In genomic region chr5:151067632-151068031, GRCh38 we compare ENCODE assay signal across 13 cellular contexts. TPM values are rescaled to one million over a fixed set of nuclear protein-coding genes. Genes with fewer than 3 reads are reported as not detected.
A peak's percentile ranks its signal among the peaks of the same experiment; 100 is the strongest.
DNase-seq lines count a peak whose midpoint lies in the region; ATAC-seq and TF ChIP-seq lines count a peak whose summit lies in the region.
"Had no signal": no experiment of that assay in that cellular context is flagged by ENCODE, and none has a peak within 500 bp of the region (broad histone marks: within the 10 kb centered on the region; RNA-seq: fewer than 3 reads in every experiment).

No MANE protein-coding gene starts in this region.

- peaks cover 73% of the 10 kb centered on the region for H3K36me3 Mint-ChIP-seq in stimulated activated naive CD8-positive, alpha-beta T cell treated with anti-CD3 and anti-CD28 coated beads, Interleukin-15, Interleukin-2, amounts not matched to agents 100 ng/mL and 50 ng/mL, for 24 hours (ENCODE audit: low read depth)
- H3K36me3 Mint-ChIP-seq in activated naive CD8-positive, alpha-beta T cell treated with anti-CD3 and anti-CD28 coated beads, Interleukin-2, amount 50 U/mL, for 24 hours (ENCODE audit: low read depth): peaks cover 39% of the 10 kb centered on the region
- H3K36me3 Mint-ChIP-seq in naive thymus-derived CD4-positive, alpha-beta T cell: peaks cover 0 to 31% (median 6%) of the 10 kb centered on the region in 5 donors
- H3K36me3 Mint-ChIP-seq in type B pancreatic cell: peaks cover 10% of the 10 kb centered on the region

- TF ChIP-seq CTCF in RWPE1 (conservative IDR thresholded peaks at IDR 0.05; ENCODE audit: low read depth) (no peak), type B pancreatic cell (conservative IDR thresholded peaks at IDR 0.05) (no peak)

- H3K9me3 ChIP-seq in naive thymus-derived CD4-positive, alpha-beta T cell (ENCODE audit: control insufficient read depth in 2 of 3, low read length in 3 of 3): no peaks in the 10 kb centered on the region
- H3K9me3 ChIP-seq: HAP-1 had no signal

- H3K9me3 Mint-ChIP-seq in stimulated activated naive CD8-positive, alpha-beta T cell treated with anti-CD3 and anti-CD28 coated beads, Interleukin-15, Interleukin-2, amounts not matched to agents 100 ng/mL and 50 ng/mL, for 24 hours: no peaks in the 10 kb centered on the region
- H3K9me3 Mint-ChIP-seq in activated naive CD8-positive, alpha-beta T cell treated with anti-CD3 and anti-CD28 coated beads, Interleukin-2, amount 50 U/mL, for 24 hours: no peaks in the 10 kb centered on the region
- no peaks in the 10 kb centered on the region for H3K9me3 Mint-ChIP-seq in naive thymus-derived CD4-positive, alpha-beta T cell
- H3K9me3 Mint-ChIP-seq in type B pancreatic cell: no peaks in the 10 kb centered on the region
- H3K9me3 Mint-ChIP-seq: mesothelial cell of epicardium had no signal

- peaks cover 0 to 54% (median 9%) of the 10 kb centered on the region in 3 experiments for H3K36me3 ChIP-seq in naive thymus-derived CD4-positive, alpha-beta T cell (ENCODE audit: control insufficient read depth in 2 of 3, insufficient read depth in 3 of 3, low read length in 3 of 3)

- peaks cover 33 to 42% of the 10 kb centered on the region in 2 donors for H3K4me1 ChIP-seq in naive thymus-derived CD4-positive, alpha-beta T cell (ENCODE audit: control insufficient read depth in 2 of 2, insufficient read depth in 2 of 2, low read length in 2 of 2)
- H3K4me1 ChIP-seq: HAP-1 had no signal

- CTCF ChIA-PET in naive thymus-derived CD4-positive, alpha-beta T cell (lab: Charles Lee): interaction anchor here (2.9 kb wide), 1 partner anchor 48 kb away, joined by 9 read pairs; no protein-coding TSS in a partner anchor
- CTCF ChIA-PET in RWPE1 (lab: Yijun Ruan, JAX): interaction anchor here (0.7 to 1.4 kb wide), 2 partner anchors 16 to 22 kb away, joined by 3 to 5 read pairs; no protein-coding TSS in a partner anchor

- DNase-seq in stimulated activated naive CD8-positive, alpha-beta T cell treated with anti-CD3 and anti-CD28 coated beads, Interleukin-15, Interleukin-2, amounts not matched to agents 100 U/mL and 50 U/mL, for 24 hours: no peak
- DNase-seq in activated naive CD8-positive, alpha-beta T cell treated with anti-CD3 and anti-CD28 coated beads, Interleukin-2, amount 50 U/mL, for 24 hours: no peak
- no peak for DNase-seq in naive thymus-derived CD4-positive, alpha-beta T cell
- DNase-seq in NAMALWA (ENCODE audit: low spot score): no peak
- no peak for DNase-seq in RWPE1 (ENCODE audit: low spot score)
- DNase-seq in type B pancreatic cell (ENCODE audit: extremely low spot score, unreplicated experiment): no peak
- DNase-seq in COLO829 (ENCODE audit: low spot score): no peak
- DNase-seq: activated gamma-delta T cell treated with Interleukin-2 at 50 U/mL for 16 hours, NCI-H2227 treated with DMSO at 0.1 percent for 48 hours, RPMI8226 had no signal

- H3K4me1 Mint-ChIP-seq in stimulated activated naive CD8-positive, alpha-beta T cell treated with anti-CD3 and anti-CD28 coated beads, Interleukin-15, Interleukin-2, amounts not matched to agents 100 ng/mL and 50 ng/mL, for 24 hours (ENCODE audit: low read depth): peaks cover 100% of the 10 kb centered on the region
- H3K4me1 Mint-ChIP-seq in activated naive CD8-positive, alpha-beta T cell treated with anti-CD3 and anti-CD28 coated beads, Interleukin-2, amount 50 U/mL, for 24 hours: peaks cover 100% of the 10 kb centered on the region
- peaks cover 35 to 78% (median 72%) of the 10 kb centered on the region in 7 donors for H3K4me1 Mint-ChIP-seq in naive thymus-derived CD4-positive, alpha-beta T cell
- H3K4me1 Mint-ChIP-seq in type B pancreatic cell (ENCODE audit: unreplicated experiment): peaks cover 23% of the 10 kb centered on the region
- H3K4me1 Mint-ChIP-seq: mesothelial cell of epicardium had no signal

- intact Hi-C loops in naive thymus-derived CD4-positive, alpha-beta T cell (cut with micrococcal nuclease): no loop called here

- POLR2A ChIA-PET in naive thymus-derived CD4-positive, alpha-beta T cell (lab: Charles Lee): interaction anchor here (1.4 kb wide), 1 partner anchor 21 kb away, joined by 5 read pairs; no protein-coding TSS in a partner anchor
- POLR2A ChIA-PET in RWPE1 (lab: Yijun Ruan, JAX; ENCODE audit: low non-redundant PET): no interaction called here

- no peak overlapping the region for H3K4me3 ChIP-seq in naive thymus-derived CD4-positive, alpha-beta T cell (ENCODE audit: low read length)
- H3K4me3 ChIP-seq: HAP-1 had no signal

- no peaks in the 10 kb centered on the region for H3K27me3 Mint-ChIP-seq in stimulated activated naive CD8-positive, alpha-beta T cell treated with anti-CD3 and anti-CD28 coated beads, Interleukin-15, Interleukin-2, amounts not matched to agents 100 ng/mL and 50 ng/mL, for 24 hours
- H3K27me3 Mint-ChIP-seq in activated naive CD8-positive, alpha-beta T cell treated with anti-CD3 and anti-CD28 coated beads, Interleukin-2, amount 50 U/mL, for 24 hours: no peaks in the 10 kb centered on the region
- H3K27me3 Mint-ChIP-seq in naive thymus-derived CD4-positive, alpha-beta T cell: no peaks in the 10 kb centered on the region
- no peaks in the 10 kb centered on the region for H3K27me3 Mint-ChIP-seq in type B pancreatic cell

- peak overlapping the region; percentile 76 for H3K27ac Mint-ChIP-seq in stimulated activated naive CD8-positive, alpha-beta T cell treated with anti-CD3 and anti-CD28 coated beads, Interleukin-15, Interleukin-2, amounts not matched to agents 100 ng/mL and 50 ng/mL, for 24 hours
- peak overlapping the region; percentile 83 for H3K27ac Mint-ChIP-seq in activated naive CD8-positive, alpha-beta T cell treated with anti-CD3 and anti-CD28 coated beads, Interleukin-2, amount 50 U/mL, for 24 hours
- H3K27ac Mint-ChIP-seq in naive thymus-derived CD4-positive, alpha-beta T cell: peak overlapping the region in 6 of 9 donors; percentile 32 to 80 (median 63)
- H3K27ac Mint-ChIP-seq in type B pancreatic cell: no peak overlapping the region
- H3K27ac Mint-ChIP-seq: mesothelial cell of epicardium had no signal

- H3K4me3 Mint-ChIP-seq in stimulated activated naive CD8-positive, alpha-beta T cell treated with anti-CD3 and anti-CD28 coated beads, Interleukin-15, Interleukin-2, amounts not matched to agents 100 ng/mL and 50 ng/mL, for 24 hours: peak overlapping the region; percentile 58
- H3K4me3 Mint-ChIP-seq in activated naive CD8-positive, alpha-beta T cell treated with anti-CD3 and anti-CD28 coated beads, Interleukin-2, amount 50 U/mL, for 24 hours: peak overlapping the region; percentile 55
- H3K4me3 Mint-ChIP-seq in naive thymus-derived CD4-positive, alpha-beta T cell: peak overlapping the region in 3 of 10 donors; percentile 7 to 23 (median 12)
- no peak overlapping the region for H3K4me3 Mint-ChIP-seq in type B pancreatic cell
- H3K4me3 Mint-ChIP-seq: mesothelial cell of epicardium had no signal

- H3K27ac ChIP-seq in naive thymus-derived CD4-positive, alpha-beta T cell (ENCODE audit: low read depth, low read length): no peak overlapping the region
- H3K27ac ChIP-seq in RWPE1: no peak overlapping the region

- ATAC-seq in stimulated activated naive CD8-positive, alpha-beta T cell treated with anti-CD3 and anti-CD28 coated beads, Interleukin-15, Interleukin-2, amounts not matched to agents 100 U/mL and 50 U/mL, for 24 hours: no peak
- no peak for ATAC-seq in activated naive CD8-positive, alpha-beta T cell treated with anti-CD3 and anti-CD28 coated beads, Interleukin-2, amount 50 U/mL, for 24 hours
- no peak for ATAC-seq in naive thymus-derived CD4-positive, alpha-beta T cell

- H3K27me3 ChIP-seq in naive thymus-derived CD4-positive, alpha-beta T cell (ENCODE audit: control insufficient read depth in 2 of 2, insufficient read depth in 2 of 2, low read length in 2 of 2): no peaks in the 10 kb centered on the region

RNA-seq across cellular contexts. Expression of gene TNIP1, which starts 13.2 kb away (rescaled TPM):
- 100 to 1,000 TPM; 124 to 234 (median 131) TPM for total RNA-seq in naive thymus-derived CD4-positive, alpha-beta T cell
- 10 to 100 TPM; 28.9 to 45.2 TPM for polyA plus RNA-seq in naive thymus-derived CD4-positive, alpha-beta T cell
- 63.6 and 89.2 TPM in 2 replicates for total RNA-seq in type B pancreatic cell (ENCODE audit: low replicate concordance)

RNA-seq across cellular contexts. Expression of gene GPX3, which starts 47.2 kb away (rescaled TPM):
- total RNA-seq in naive thymus-derived CD4-positive, alpha-beta T cell: 1 to 10 TPM in 1 of 5 experiments, under 1 TPM in 1, not detected in 3; 0.98 to 1.1 TPM
- polyA plus RNA-seq in naive thymus-derived CD4-positive, alpha-beta T cell: 1 to 10 TPM in 1 of 2 donors, not detected in 1; 1.2 TPM
- total RNA-seq in type B pancreatic cell (ENCODE audit: low replicate concordance): 18.4 and 19.7 TPM in 2 replicates
